Comparison of ENCODE assay signal across 8 cellular contexts in genomic region chr1:109532365-109533136, GRCh38. TPM values are rescaled to one million over a fixed set of nuclear protein-coding genes. Genes with fewer than 3 reads are reported as not detected.
DNase-seq lines count a peak whose midpoint lies in the region; ATAC-seq and TF ChIP-seq lines count a peak whose summit lies in the region.

No MANE protein-coding gene starts in this region.

- H4K20me1 ChIP-seq in PC-3 (ENCODE audit: low read length) (no peaks in the 10 kb centered on the region), fibroblast of lung (ENCODE audit: control insufficient read depth, extremely low read depth, insufficient read depth, low read length) (no peaks in the 10 kb centered on the region)

- in situ Hi-C loops in KBM-7 (cut with MboI; ENCODE audit: low pct_unique_long_range_greater_than_20kb, low sequenced_read_pairs): loop anchor here (25.0 kb wide), 1 partner anchor 455 kb away; the partner anchor contains the start of gene AHCYL1

- DNase-seq in CD8-positive, alpha-beta T cell: peak; percentile 83 to 97 (median 93)
- DNase-seq in KBM-7 (peak; percentile 86), PC-3 (peak; percentile 82), fibroblast of lung (ENCODE audit: low read depth in 2 of 2) (peak; percentile 65 to 76), nephron progenitor cell (peak; percentile 93)
- peak; percentile 89 for DNase-seq in activated T-cell treated with anti-CD3 and anti-CD28 coated beads, Interleukin-2, amount 50 U/mL, for 4 hours
- DNase-seq in stimulated activated naive B cell treated with anti-CD40 and anti-IgM and Interleukin-4, amounts not matched to agents 10 μg/mL and 1 μg/mL and 100 μg/mL, for 72 hours: peak; percentile 81

- peak overlapping the region; percentile 57 for H3K4me3 ChIP-seq in CD8-positive, alpha-beta T cell (ENCODE audit: low read depth, low read length)
- H3K4me3 ChIP-seq in PC-3 (ENCODE audit: low read length) (no peak overlapping the region), fibroblast of lung (replicated peaks in 1 of 4; ENCODE audit: control extremely low read depth in 1 of 4, insufficient read depth in 1 of 4, low read depth in 3 of 4, low read length in 4 of 4) (peak overlapping the region in 1 of 4 experiments; percentile 2)

- H3K9ac ChIP-seq in PC-3 (ENCODE audit: low read length) (no peak overlapping the region), fibroblast of lung (ENCODE audit: insufficient read depth, low read length) (no peak overlapping the region)

- H3K4me2 ChIP-seq in PC-3 (ENCODE audit: low read length): peak overlapping the region; percentile 19; the same call in 1 of the 2 replicates
- H3K4me2 ChIP-seq in fibroblast of lung (ENCODE audit: extremely low read depth, insufficient read depth, low read length): peak overlapping the region; percentile 52

- H3K36me3 Mint-ChIP-seq in CD8-positive, alpha-beta T cell: no peaks in the 10 kb centered on the region
- H3K36me3 Mint-ChIP-seq in activated T-cell treated with anti-CD3 and anti-CD28 coated beads, Interleukin-2, amount 50 U/mL, for 4 hours (ENCODE audit: insufficient read depth): no peaks in the 10 kb centered on the region
- H3K36me3 Mint-ChIP-seq in nephron progenitor cell (ENCODE audit: low read depth): no peaks in the 10 kb centered on the region
- no peaks in the 10 kb centered on the region for H3K36me3 Mint-ChIP-seq in stimulated activated naive B cell treated with anti-CD40 and anti-IgM and Interleukin-4, amounts not matched to agents 10 μg/mL and 1 μg/mL and 100 μg/mL, for 72 hours

- peaks cover 31% of the 10 kb centered on the region for H3K4me1 ChIP-seq in CD8-positive, alpha-beta T cell (ENCODE audit: insufficient read depth, low read length)
- no peaks in the 10 kb centered on the region for H3K4me1 ChIP-seq in PC-3 (ENCODE audit: insufficient read depth, low read length)
- H3K4me1 ChIP-seq in fibroblast of lung (ENCODE audit: control insufficient read depth, extremely low read depth, insufficient read depth, low read length): peaks cover 2% of the 10 kb centered on the region

- H3K27me3 Mint-ChIP-seq in CD8-positive, alpha-beta T cell (ENCODE audit: low read depth): no peaks in the 10 kb centered on the region
- H3K27me3 Mint-ChIP-seq in activated T-cell treated with anti-CD3 and anti-CD28 coated beads, Interleukin-2, amount 50 U/mL, for 4 hours (ENCODE audit: low read depth): no peaks in the 10 kb centered on the region
- peaks cover 8% of the 10 kb centered on the region for H3K27me3 Mint-ChIP-seq in nephron progenitor cell (ENCODE audit: low read depth, poor library complexity)
- peaks cover 0 to 11% of the 10 kb centered on the region in 2 donors for H3K27me3 Mint-ChIP-seq in stimulated activated naive B cell treated with anti-CD40 and anti-IgM and Interleukin-4, amounts not matched to agents 10 μg/mL and 1 μg/mL and 100 μg/mL, for 72 hours

- peak; percentile 88 for TF ChIP-seq CTCF in CD8-positive, alpha-beta T cell (IDR thresholded peaks at IDR 0.05)
- TF ChIP-seq CTCF in PC-3 (conservative IDR thresholded peaks at IDR 0.05; ENCODE audit: low read depth, low read length): peak; percentile 79
- peak; percentile 90 to 95 for TF ChIP-seq CTCF in fibroblast of lung (conservative IDR thresholded peaks at IDR 0.05 in 1 of 2, IDR thresholded peaks at IDR 0.05 in 1 of 2; ENCODE audit: low read depth in 1 of 2, low read length in 2 of 2)
- TF ChIP-seq CTCF in nephron progenitor cell (IDR thresholded peaks at IDR 0.05): peak; percentile 88

- CTCF ChIA-PET in CD8-positive, alpha-beta T cell (lab: Charles Lee): interaction anchor here (0.6 to 26.3 kb wide), 57 partner anchors 10 to 1947 kb away, joined by 3 to 1903 read pairs (median 5); partner anchors contain the start of genes AHCYL1, AMIGO1, AMPD2 and ATXN7L2
- CTCF ChIA-PET in PC-3 (lab: Charles Lee): interaction anchor here (0.5 to 1.9 kb wide), 8 partner anchors 16 to 123 kb away, joined by 3 to 34 read pairs (median 5); partner anchors contain the start of genes CYB561D1 and GNAI3

- H3K27me3 ChIP-seq in CD8-positive, alpha-beta T cell (ENCODE audit: insufficient read depth, low read length): no peaks in the 10 kb centered on the region
- no peaks in the 10 kb centered on the region for H3K27me3 ChIP-seq in PC-3 (ENCODE audit: low read length)
- peaks cover under 1% of the 10 kb centered on the region for H3K27me3 ChIP-seq in fibroblast of lung (ENCODE audit: control insufficient read depth, insufficient read depth, low read length)

- no peaks in the 10 kb centered on the region for H3K9me3 ChIP-seq in CD8-positive, alpha-beta T cell (ENCODE audit: low read length)
- H3K9me3 ChIP-seq in PC-3 (ENCODE audit: low read length): no peaks in the 10 kb centered on the region
- H3K9me3 ChIP-seq in fibroblast of lung (ENCODE audit: control insufficient read depth, insufficient read depth, low read depth, low read length): no peaks in the 10 kb centered on the region

- no peaks in the 10 kb centered on the region for H3K9me2 ChIP-seq in PC-3 (replicated peaks; ENCODE audit: low read length)

- H3F3A ChIP-seq in PC-3 (ENCODE audit: low read length, unreplicated experiment): no peaks in the 10 kb centered on the region

- POLR2A ChIA-PET in CD8-positive, alpha-beta T cell (lab: Charles Lee): interaction anchor here (0.6 to 6.6 kb wide), 12 partner anchors 9 to 255 kb away, joined by 3 to 132 read pairs (median 5); partner anchors contain the start of genes AMIGO1, ATXN7L2 and CYB561D1
- POLR2A ChIA-PET in PC-3 (lab: Charles Lee; ENCODE audit: unreplicated experiment): interaction anchor here (0.5 kb wide), 1 partner anchor 24 kb away, joined by 3 read pairs; no protein-coding TSS in a partner anchor

- peak overlapping the region; percentile 80 for H3K4me3 Mint-ChIP-seq in CD8-positive, alpha-beta T cell
- H3K4me3 Mint-ChIP-seq in activated T-cell treated with anti-CD3 and anti-CD28 coated beads, Interleukin-2, amount 50 U/mL, for 4 hours: peak overlapping the region; percentile 77
- H3K4me3 Mint-ChIP-seq in nephron progenitor cell: peak overlapping the region; percentile 13
- H3K4me3 Mint-ChIP-seq in stimulated activated naive B cell treated with anti-CD40 and anti-IgM and Interleukin-4, amounts not matched to agents 10 μg/mL and 1 μg/mL and 100 μg/mL, for 72 hours: peak overlapping the region; percentile 77

- H3K27ac Mint-ChIP-seq in CD8-positive, alpha-beta T cell: peak overlapping the region; percentile 67
- H3K27ac Mint-ChIP-seq in nephron progenitor cell: peak overlapping the region; percentile 5
- peak overlapping the region; percentile 88 for H3K27ac Mint-ChIP-seq in stimulated activated naive B cell treated with anti-CD40 and anti-IgM and Interleukin-4, amounts not matched to agents 10 μg/mL and 1 μg/mL and 100 μg/mL, for 72 hours

- peak overlapping the region; percentile 17 for H3K27ac ChIP-seq in CD8-positive, alpha-beta T cell (ENCODE audit: low read depth, low read length)
- H3K27ac ChIP-seq in PC-3 (ENCODE audit: low read length) (no peak overlapping the region), fibroblast of lung (ENCODE audit: insufficient read depth, low read length) (peak overlapping the region; percentile 5)

- no peaks in the 10 kb centered on the region for H3K9me3 Mint-ChIP-seq in CD8-positive, alpha-beta T cell
- no peaks in the 10 kb centered on the region for H3K9me3 Mint-ChIP-seq in activated T-cell treated with anti-CD3 and anti-CD28 coated beads, Interleukin-2, amount 50 U/mL, for 4 hours
- no peaks in the 10 kb centered on the region for H3K9me3 Mint-ChIP-seq in nephron progenitor cell
- H3K9me3 Mint-ChIP-seq in stimulated activated naive B cell treated with anti-CD40 and anti-IgM and Interleukin-4, amounts not matched to agents 10 μg/mL and 1 μg/mL and 100 μg/mL, for 72 hours: no peaks in the 10 kb centered on the region

- H3K79me2 ChIP-seq in PC-3 (ENCODE audit: low read length) (no peaks in the 10 kb centered on the region), fibroblast of lung (ENCODE audit: control insufficient read depth, insufficient read depth, low read length) (no peaks in the 10 kb centered on the region)

- BruUV-seq in PC-3 (replicated peaks; lab: Mats Ljungman, UMichigan): no TSS peak

- peaks cover 31% of the 10 kb centered on the region for H3K4me1 Mint-ChIP-seq in CD8-positive, alpha-beta T cell (ENCODE audit: low read depth)
- H3K4me1 Mint-ChIP-seq in activated T-cell treated with anti-CD3 and anti-CD28 coated beads, Interleukin-2, amount 50 U/mL, for 4 hours (ENCODE audit: low read depth): peaks cover 28% of the 10 kb centered on the region
- peaks cover 56% of the 10 kb centered on the region for H3K4me1 Mint-ChIP-seq in nephron progenitor cell
- H3K4me1 Mint-ChIP-seq in stimulated activated naive B cell treated with anti-CD40 and anti-IgM and Interleukin-4, amounts not matched to agents 10 μg/mL and 1 μg/mL and 100 μg/mL, for 72 hours: peaks cover 11 to 18% of the 10 kb centered on the region in 2 donors

- ATAC-seq in CD8-positive, alpha-beta T cell: peak; percentile 90
- peak; percentile 81 for ATAC-seq in GM21381 (IDR thresholded peaks at IDR 0.05; ENCODE audit: unreplicated experiment)
- ATAC-seq in PC-3: peak; percentile 88
- peak; percentile 93 to 94 for ATAC-seq in activated T-cell treated with anti-CD3 and anti-CD28 coated beads, Interleukin-2, amount 50 U/mL, for 4 hours
- ATAC-seq in stimulated activated naive B cell treated with anti-CD40 and anti-IgM and Interleukin-4, amounts not matched to agents 10 μg/mL and 1 μg/mL and 100 μg/mL, for 72 hours (replicated peaks): peak; percentile 94

- H2AFZ ChIP-seq in PC-3 (ENCODE audit: low read length) (peak overlapping the region; percentile 71), fibroblast of lung (ENCODE audit: low read length) (peak overlapping the region; percentile 90)

- intact Hi-C loops in CD8-positive, alpha-beta T cell (cut with DNase I, micrococcal nuclease): loop anchor here (1.0 to 5.0 kb wide), 13 partner anchors 22 to 420 kb away; partner anchors contain the start of genes CYB561D1 (in 1 of the 2), ELAPOR1 (in 1 of the 2) and PSMA5 (in 1 of the 2)
- intact Hi-C loops in PC-3 (cut with micrococcal nuclease): loop anchor here (1.0 kb wide), 2 partner anchors 34 to 42 kb away; no protein-coding TSS in a partner anchor

- no peaks in the 10 kb centered on the region for H3K36me3 ChIP-seq in CD8-positive, alpha-beta T cell (ENCODE audit: insufficient read depth, low read length)
- H3K36me3 ChIP-seq in PC-3 (ENCODE audit: low read depth, low read length) (no peaks in the 10 kb centered on the region), fibroblast of lung (ENCODE audit: control insufficient read depth, insufficient read depth, low read length) (no peaks in the 10 kb centered on the region)

RNA-seq across cellular contexts. Expression of gene GPR61, which starts 7.1 kb away (rescaled TPM):
- total RNA-seq in CD8-positive, alpha-beta T cell: under 1 TPM; 0.43 to 0.86 TPM
- 0.07 and 1.3 TPM in 2 replicates for total RNA-seq in PC-3 (2014; rRNA removed)
- not detected for total RNA-seq in activated T-cell treated with anti-CD3 and anti-CD28 coated beads, Interleukin-2, amount 50 U/mL, for 4 hours
- 0.26 TPM in 1 of 2 replicates, not detected in the other for total RNA-seq in fibroblast of lung
- 0.01 TPM in 1 of 2 replicates, not detected in the other for polyA plus RNA-seq in fibroblast of lung
- polyA plus RNA-seq in fibroblast of lung (2012): 0.15 TPM in 1 of 2 replicates, not detected in the other
- polyA minus RNA-seq in fibroblast of lung (ENCODE audit: low replicate concordance): not detected in 2 replicates

RNA-seq across cellular contexts. Expression of gene GNAI3, which starts 15.9 kb away (rescaled TPM):
- 1 to 10 TPM; 6.8 to 7.1 TPM for total RNA-seq in CD8-positive, alpha-beta T cell
- total RNA-seq in PC-3 (2014; rRNA removed) (6.7 and 6.8 TPM in 2 replicates), fibroblast of lung (10.3 and 11.4 TPM in 2 replicates)
- total RNA-seq in activated T-cell treated with anti-CD3 and anti-CD28 coated beads, Interleukin-2, amount 50 U/mL, for 4 hours: 1 to 10 TPM; 8.6 to 8.9 (median 8.6) TPM
- polyA plus RNA-seq in fibroblast of lung: 12.9 and 14.4 TPM in 2 replicates
- polyA plus RNA-seq in fibroblast of lung (2012): 9.4 and 9.7 TPM in 2 replicates
- polyA minus RNA-seq in fibroblast of lung (ENCODE audit: low replicate concordance): 1.8 and 1.9 TPM in 2 replicates

RNA-seq across cellular contexts. Expression of gene AMIGO1, which starts 23.0 kb away (rescaled TPM):
- 1 to 10 TPM; 8.6 to 9.6 TPM for total RNA-seq in CD8-positive, alpha-beta T cell
- total RNA-seq in PC-3 (2014; rRNA removed) (2.7 and 2.8 TPM in 2 replicates), fibroblast of lung (1.8 and 2.5 TPM in 2 replicates)
- total RNA-seq in activated T-cell treated with anti-CD3 and anti-CD28 coated beads, Interleukin-2, amount 50 U/mL, for 4 hours: 1 to 10 TPM; 2.9 to 4.5 (median 4.0) TPM
- 0.40 and 0.57 TPM in 2 replicates for polyA plus RNA-seq in fibroblast of lung
- polyA plus RNA-seq in fibroblast of lung (2012): 0.86 and 1.3 TPM in 2 replicates
- 1.1 and 2.0 TPM in 2 replicates for polyA minus RNA-seq in fibroblast of lung (ENCODE audit: low replicate concordance)

RNA-seq across cellular contexts. Expression of gene CYB561D1, which starts 38.7 kb away (rescaled TPM):
- 10 to 100 TPM; 10.2 to 12.3 TPM for total RNA-seq in CD8-positive, alpha-beta T cell
- total RNA-seq in PC-3 (2014; rRNA removed): 2.7 and 4.2 TPM in 2 replicates
- 10 to 100 TPM in 2 of 3 donors, 1 to 10 TPM in 1; 9.0 to 11.1 (median 10.6) TPM for total RNA-seq in activated T-cell treated with anti-CD3 and anti-CD28 coated beads, Interleukin-2, amount 50 U/mL, for 4 hours
- 5.1 and 6.6 TPM in 2 replicates for total RNA-seq in fibroblast of lung
- polyA plus RNA-seq in fibroblast of lung: 4.7 and 5.1 TPM in 2 replicates
- 4.3 and 5.6 TPM in 2 replicates for polyA plus RNA-seq in fibroblast of lung (2012)
- polyA minus RNA-seq in fibroblast of lung (ENCODE audit: low replicate concordance): 9.3 and 15.4 TPM in 2 replicates

RNA-seq across cellular contexts. Expression of gene ATXN7L2, which starts 48.8 kb away (rescaled TPM):
- total RNA-seq in CD8-positive, alpha-beta T cell: 10 to 100 TPM; 16.8 to 19.4 TPM
- total RNA-seq in PC-3 (2014; rRNA removed): 9.2 and 9.4 TPM in 2 replicates
- total RNA-seq in activated T-cell treated with anti-CD3 and anti-CD28 coated beads, Interleukin-2, amount 50 U/mL, for 4 hours: 10 to 100 TPM; 19.5 to 23.8 (median 23.6) TPM
- total RNA-seq in fibroblast of lung: 1.5 and 2.0 TPM in 2 replicates
- polyA plus RNA-seq in fibroblast of lung: 0.86 and 1.6 TPM in 2 replicates
- 1.3 and 2.7 TPM in 2 replicates for polyA plus RNA-seq in fibroblast of lung (2012)
- polyA minus RNA-seq in fibroblast of lung (ENCODE audit: low replicate concordance): 1.9 and 2.7 TPM in 2 replicates

Comparison
In these comparisons a context has a peak if more than half of its experiments do, and no peak if none do; other contexts are left out.
1. H3K27ac Mint-ChIP-seq: peak in every context shown above with its lines; median percentile 88 in stimulated activated naive B cell treated with anti-CD40 and anti-IgM and Interleukin-4, amounts not matched to agents 10 μg/mL and 1 μg/mL and 100 μg/mL, for 72 hours; 67 in CD8-positive, alpha-beta T cell; 5 in nephron progenitor cell.
2. H3K4me3 Mint-ChIP-seq: peak in every context shown above with its lines; median percentile 80 in CD8-positive, alpha-beta T cell; 77 in activated T-cell treated with anti-CD3 and anti-CD28 coated beads, Interleukin-2, amount 50 U/mL, for 4 hours; 77 in stimulated activated naive B cell treated with anti-CD40 and anti-IgM and Interleukin-4, amounts not matched to agents 10 μg/mL and 1 μg/mL and 100 μg/mL, for 72 hours; 13 in nephron progenitor cell.